Comparison of ENCODE assay signal across 8 cellular contexts in genomic region chr2:44171442-44171841, GRCh38. TPM values are rescaled to one million over a fixed set of nuclear protein-coding genes. Genes with fewer than 3 reads are reported as not detected.
DNase-seq lines count a peak whose midpoint lies in the region; ATAC-seq, FAIRE-seq and TF ChIP-seq lines count a peak whose summit lies in the region.
"Not testable (repeated sequence)": the region's sequence is repeated elsewhere in the genome, so short reads cannot be mapped to it uniquely, and the experiment has no call there.

No MANE protein-coding gene starts in this region.

- not testable (repeated sequence) for TF ChIP-seq EP300 in esophagus muscularis mucosa (IDR thresholded peaks at IDR 0.05)

- TF ChIP-seq POLR2A in esophagus muscularis mucosa (IDR thresholded peaks at IDR 0.05; ENCODE audit: low read depth): not testable (repeated sequence)

- FAIRE-seq in pancreas (lab: Jason Lieb, UNC): not testable (repeated sequence)

- H2AFZ ChIP-seq in Karpas-422 (ENCODE audit: low read length): not testable (repeated sequence)

- H3K9me3 ChIP-seq in CD4-positive, alpha-beta T cell (ENCODE audit: control insufficient read depth, low read length); Karpas-422 (ENCODE audit: low read length); ascending aorta; esophagus muscularis mucosa; pancreas; thoracic aorta: not testable (repeated sequence)

- not testable (repeated sequence) for H3K27me3 Mint-ChIP-seq in CD4-positive, alpha-beta T cell

- peak overlapping the region; percentile 93; the same call in 1 of the 2 replicates for H3K9ac ChIP-seq in Karpas-422 (ENCODE audit: low read length)

- TF ChIP-seq CTCF in CD4-positive, alpha-beta T cell (IDR thresholded peaks at IDR 0.05); WI38 (IDR thresholded peaks at IDR 0.05; ENCODE audit: low read depth, low read length); ascending aorta (IDR thresholded peaks at IDR 0.05); esophagus muscularis mucosa (IDR thresholded peaks at IDR 0.05); pancreas (IDR thresholded peaks at IDR 0.05); thoracic aorta (IDR thresholded peaks at IDR 0.05): not testable (repeated sequence)

- 76% methylated on average over 8 of the region's 8 CpGs for WGBS in esophagus muscularis mucosa
- WGBS in pancreas, 2 donors: 29 to 36% methylated on average over 8 of the region's 8 CpGs

- intact Hi-C loops in CD4-positive, alpha-beta T cell (cut with DNase I, micrococcal nuclease): loop anchor here in 1 of 2 experiments (5.0 kb wide), 3 partner anchors 36 to 174 kb away; partner anchors contain the start of gene LRPPRC
- intact Hi-C loops in ascending aorta (cut with DNase I); esophagus muscularis mucosa (cut with DNase I): not testable (repeated sequence)
- intact Hi-C loops in pancreas (cut with DNase I): loop anchor here in 1 of 3 donors (10.0 kb wide), 1 partner anchor 53 kb away; no protein-coding TSS in a partner anchor

- H3K27me3 ChIP-seq in CD4-positive, alpha-beta T cell (ENCODE audit: control insufficient read depth, insufficient read depth, low read length); Karpas-422 (ENCODE audit: low read length); ascending aorta; esophagus muscularis mucosa; layer of hippocampus (ENCODE audit: control insufficient read depth, insufficient read depth, low read length); pancreas; thoracic aorta (replicated peaks; ENCODE audit: insufficient read depth): not testable (repeated sequence)

- H3K79me2 ChIP-seq in Karpas-422 (ENCODE audit: low read length): peaks cover 77% of the 10 kb centered on the region

- H4K20me1 ChIP-seq in Karpas-422 (ENCODE audit: insufficient read depth, low read depth, low read length): peaks cover 22% of the 10 kb centered on the region

- H3K4me3 Mint-ChIP-seq in CD4-positive, alpha-beta T cell: peak overlapping the region; percentile 96

- POLR2A ChIA-PET in CD4-positive, alpha-beta T cell (lab: Charles Lee): interaction anchor here (0.5 to 5.6 kb wide), 3 partner anchors 21 to 190 kb away, joined by 3 to 111 read pairs (median 4); partner anchors contain the start of genes CAMKMT and PREPL

- not testable (repeated sequence) for H3K27ac Mint-ChIP-seq in CD4-positive, alpha-beta T cell

- H3K27ac ChIP-seq in CD4-positive, alpha-beta T cell (ENCODE audit: low read depth, low read length); Karpas-422 (ENCODE audit: low read length): not testable (repeated sequence)
- H3K27ac ChIP-seq in ascending aorta (peak overlapping the region; percentile 96 to 99), esophagus muscularis mucosa (replicated peaks in 1 of 4) (peak overlapping the region; percentile 93 to 99 (median 99)), layer of hippocampus (ENCODE audit: low read depth, low read length) (peak overlapping the region; percentile 92), pancreas (peak overlapping the region in 2 of 4 donors; percentile 93 to 96), thoracic aorta (peak overlapping the region; percentile 97)

- H3K9me3 Mint-ChIP-seq in CD4-positive, alpha-beta T cell: not testable (repeated sequence)

- peak overlapping the region; percentile 97 for H3K4me3 ChIP-seq in Karpas-422 (ENCODE audit: low read length)
- peak overlapping the region; percentile 93 for H3K4me3 ChIP-seq in WI38 (ENCODE audit: low read depth, low read length)
- peak overlapping the region; percentile 88 to 92 for H3K4me3 ChIP-seq in ascending aorta
- H3K4me3 ChIP-seq in esophagus muscularis mucosa: peak overlapping the region; percentile 75 to 97 (median 94)
- H3K4me3 ChIP-seq in pancreas: peak overlapping the region in 3 of 4 donors; percentile 75 to 96 (median 94)
- peak overlapping the region; percentile 89 for H3K4me3 ChIP-seq in thoracic aorta

- H3K36me3 Mint-ChIP-seq in CD4-positive, alpha-beta T cell (ENCODE audit: low read depth): peaks cover 43% of the 10 kb centered on the region

- CTCF ChIA-PET in CD4-positive, alpha-beta T cell (lab: Charles Lee): not testable (repeated sequence)

- H3K36me3 ChIP-seq in Karpas-422 (ENCODE audit: insufficient read depth, low read length); ascending aorta; esophagus muscularis mucosa; pancreas; thoracic aorta: not testable (repeated sequence)

- peak overlapping the region; percentile 90 for H3K4me2 ChIP-seq in Karpas-422 (ENCODE audit: low read depth, low read length, poor library complexity, severe bottlenecking)

- DNase-seq in CD4-positive, alpha-beta T cell; Karpas-422; ascending aorta (ENCODE audit: low spot score in 2 of 2); esophagus muscularis mucosa (ENCODE audit: extremely low spot score); thoracic aorta (ENCODE audit: low spot score): not testable (repeated sequence)
- DNase-seq in pancreas: peak in 1 of 6 donors; percentile 22

- not testable (repeated sequence) for H3K9me2 ChIP-seq in Karpas-422 (replicated peaks; ENCODE audit: insufficient read depth, low read length)

- ATAC-seq in CD4-positive, alpha-beta T cell (ENCODE audit: poor library complexity); pancreas; thoracic aorta (ENCODE audit: insufficient number of reproducible peaks, low FRiP score, low read depth): not testable (repeated sequence)

- H3K4me1 Mint-ChIP-seq in CD4-positive, alpha-beta T cell (ENCODE audit: low read depth): peaks cover 66% of the 10 kb centered on the region

- H3K4me1 ChIP-seq in Karpas-422 (ENCODE audit: low read length) (peaks cover 27% of the 10 kb centered on the region), ascending aorta (peaks cover 0 to 35% of the 10 kb centered on the region in 2 donors), esophagus muscularis mucosa (peaks cover 21 to 63% (median 55%) of the 10 kb centered on the region in 4 donors), pancreas (peaks cover 0 to 34% (median 13%) of the 10 kb centered on the region in 3 donors), thoracic aorta (ENCODE audit: control insufficient read depth in 1 of 2, low read depth in 2 of 2) (peaks cover 40 to 55% of the 10 kb centered on the region in 2 donors)

RNA-seq across cellular contexts. Expression of gene PPM1B, which starts 2.8 kb away (rescaled TPM):
- total RNA-seq in CD4-positive, alpha-beta T cell: 10 to 100 TPM; 87.3 to 89.6 TPM
- 25.2 and 49.5 TPM in 2 replicates for total RNA-seq in Karpas-422 (2014; rRNA removed; shearing (Covaris generic); ENCODE audit: low replicate concordance)
- 27.9 TPM for total RNA-seq in ascending aorta
- total RNA-seq in esophagus muscularis mucosa: 10 to 100 TPM; 61.4 to 92.7 (median 75.8) TPM
- total RNA-seq in pancreas: 10 to 100 TPM; 17.9 to 28.5 (median 19.7) TPM
- polyA plus RNA-seq in pancreas: 10 to 100 TPM; 12.0 to 22.8 TPM
- total RNA-seq in thoracic aorta: 10 to 100 TPM; 69.9 to 99.3 TPM
